ENCODE assay signal across 8 cellular contexts in the genomic region with DNA sequence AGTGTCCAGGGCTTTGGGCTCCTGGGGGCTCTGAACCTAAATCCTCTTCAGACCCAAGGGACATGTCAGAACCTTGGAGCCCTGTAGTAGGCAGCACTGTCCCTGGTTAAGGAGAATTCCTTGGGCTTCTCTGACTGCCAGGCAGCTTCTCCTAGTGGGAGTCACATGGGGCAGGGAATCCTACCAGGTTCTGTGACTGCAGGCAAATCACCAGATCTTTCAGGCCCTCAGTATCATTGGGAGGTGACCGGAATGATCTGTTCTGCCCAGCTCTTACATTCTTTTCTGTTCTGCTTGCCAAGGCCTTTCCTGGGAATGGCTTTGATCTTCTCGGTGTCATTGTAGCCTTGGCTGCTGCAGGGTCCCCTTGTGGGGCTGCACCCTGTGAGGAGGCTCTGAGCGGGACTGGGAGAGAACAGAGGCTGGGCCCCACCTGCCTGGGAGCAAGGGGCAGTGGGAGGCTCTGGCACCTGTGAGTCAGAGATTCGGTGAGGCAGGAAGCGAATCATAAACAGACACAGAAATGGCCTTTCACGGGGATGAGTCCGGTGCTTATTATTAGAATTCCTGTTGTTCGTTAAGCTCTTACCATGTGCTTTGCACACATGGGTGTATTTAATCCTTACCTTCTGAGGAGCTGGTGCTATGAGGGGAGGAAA. TPM values are rescaled to one million over a fixed set of nuclear protein-coding genes. Genes with fewer than 3 reads are reported as not detected.
DNase-seq lines count a peak whose midpoint lies in the region; ATAC-seq and TF ChIP-seq lines count a peak whose summit lies in the region.

No MANE protein-coding gene starts in this region.

- H2BK5ac ChIP-seq in trophoblast cell (ENCODE audit: low read depth, low read length, poor library complexity), result no peak overlapping the region

- H4K8ac ChIP-seq in trophoblast cell (ENCODE audit: low read depth, low read length), result no peak overlapping the region

- no peak overlapping the region for H2AK5ac ChIP-seq in trophoblast cell (ENCODE audit: low read length)

- no peaks in the 10 kb centered on the region for H3K27me3 Mint-ChIP-seq in Calu3 (ENCODE audit: unreplicated experiment)
- no peaks in the 10 kb centered on the region for H3K27me3 Mint-ChIP-seq in T-helper 2 cell treated with Interferon-gamma antibody and Interleukin-4, amounts not matched to agents 5 μg/mL and 100 μg/mL, for 36 hours (ENCODE audit: low read depth)

- no peaks in the 10 kb centered on the region for H3K79me2 ChIP-seq in trophoblast cell (ENCODE audit: control insufficient read depth, insufficient read depth, low read length, poor library complexity)

- no peaks in the 10 kb centered on the region for H3K9me3 Mint-ChIP-seq in Calu3 (ENCODE audit: low read depth, unreplicated experiment)
- H3K9me3 Mint-ChIP-seq in T-helper 2 cell treated with Interferon-gamma antibody and Interleukin-4, amounts not matched to agents 5 μg/mL and 100 μg/mL, for 36 hours, result no peaks in the 10 kb centered on the region

- CTCF ChIA-PET in Calu3 (lab: Charles Lee), result interaction anchor here (1.7 kb wide), 1 partner anchor 99 kb away, joined by 9 read pairs; no protein-coding TSS in a partner anchor

- no peak overlapping the region for H3K9ac ChIP-seq in trophoblast cell (ENCODE audit: low read length)

- H3K27me3 ChIP-seq in trophoblast cell (ENCODE audit: insufficient read depth, low read length), result no peaks in the 10 kb centered on the region

- no peak overlapping the region for H3K23ac ChIP-seq in trophoblast cell (ENCODE audit: low read length)

- WGBS in trophoblast cell (ENCODE audit: extremely low coverage, insufficient coverage, insufficient read length), result no CpG with 5 or more reads among the region's 8 CpGs

- H3K79me1 ChIP-seq in trophoblast cell (ENCODE audit: low read length), result no peaks in the 10 kb centered on the region

- peak overlapping the region; percentile 16 for H3K27ac ChIP-seq in trophoblast cell (ENCODE audit: low read depth, low read length)

- no peak overlapping the region for H4K91ac ChIP-seq in trophoblast cell (ENCODE audit: low read depth, low read length)

- no peak overlapping the region for H3K4ac ChIP-seq in trophoblast cell (ENCODE audit: low read depth, low read length)

- H2AFZ ChIP-seq in trophoblast cell (ENCODE audit: insufficient read depth, low read length, poor library complexity), result no peak overlapping the region

- H3K9me3 ChIP-seq in trophoblast cell (ENCODE audit: insufficient read depth, low read depth, low read length), result no peaks in the 10 kb centered on the region

- H4K12ac ChIP-seq in trophoblast cell (ENCODE audit: low read depth, low read length), result no peak overlapping the region

- H3K18ac ChIP-seq in trophoblast cell (ENCODE audit: low read length), result no peak overlapping the region

- H3K4me1 ChIP-seq in trophoblast cell (ENCODE audit: control insufficient read depth in 1 of 2, insufficient read depth in 2 of 2, low read length in 2 of 2), result peaks cover 3 to 15% of the 10 kb centered on the region in 2 experiments

- no peak for DNase-seq in Calu3
- no peak for DNase-seq in epithelial cell of proximal tubule (ENCODE audit: low read depth)
- DNase-seq in trophoblast cell, result no peak
- no peak for DNase-seq in T-helper 2 cell treated with Interferon-gamma antibody and Interleukin-4, amounts not matched to agents 5 μg/mL and 100 μg/mL, for 36 hours (ENCODE audit: low spot score)
- no peak for DNase-seq in iPS-NIHi7 (ENCODE audit: extremely low spot score)
- no peak for DNase-seq in NCI-H82 (lab: John Stamatoyannopoulos, UW)

- H3K14ac ChIP-seq in trophoblast cell (ENCODE audit: low read length), result no peak overlapping the region

- H3K4me3 ChIP-seq in epithelial cell of proximal tubule (ENCODE audit: low read depth, low read length) (no peak overlapping the region), trophoblast cell (ENCODE audit: low read depth, low read length) (no peak overlapping the region)

- peak overlapping the region; percentile 38 for H3K27ac Mint-ChIP-seq in Calu3 (ENCODE audit: unreplicated experiment)
- no peak overlapping the region for H3K27ac Mint-ChIP-seq in T-helper 2 cell treated with Interferon-gamma antibody and Interleukin-4, amounts not matched to agents 5 μg/mL and 100 μg/mL, for 36 hours

- H2BK120ac ChIP-seq in trophoblast cell (ENCODE audit: insufficient read depth, low read length, poor library complexity), result no peak overlapping the region

- H3K4me2 ChIP-seq in trophoblast cell (ENCODE audit: low read length), result no peak overlapping the region

- TF ChIP-seq CTCF in Calu3 (IDR thresholded peaks at IDR 0.05; ENCODE audit: unreplicated experiment) (no peak), epithelial cell of proximal tubule (conservative IDR thresholded peaks at IDR 0.05; ENCODE audit: low read depth, low read length) (peak; percentile 58)

- no TSS peak for BruUV-seq in Calu3 (replicated peaks; lab: Mats Ljungman, UMichigan)

- H3K36me3 Mint-ChIP-seq in Calu3 (ENCODE audit: insufficient read depth, unreplicated experiment), result peaks cover 49% of the 10 kb centered on the region
- peaks cover 10% of the 10 kb centered on the region for H3K36me3 Mint-ChIP-seq in T-helper 2 cell treated with Interferon-gamma antibody and Interleukin-4, amounts not matched to agents 5 μg/mL and 100 μg/mL, for 36 hours (ENCODE audit: low read depth)

- H3K36me3 ChIP-seq in trophoblast cell (ENCODE audit: control insufficient read depth in 1 of 2, insufficient read depth in 2 of 2, low read length in 2 of 2), result peaks cover 31 to 43% of the 10 kb centered on the region in 2 experiments

- ATAC-seq in SK-N-SH treated with all-trans-retinoic acid at 6 μM for 48 hours, result peak; percentile 82
- ATAC-seq in GM21723 (IDR thresholded peaks at IDR 0.05; ENCODE audit: unreplicated experiment), result no peak

- intact Hi-C loops in Calu3 (cut with micrococcal nuclease; ENCODE audit: unreplicated experiment), result no loop called here

- H2BK12ac ChIP-seq in trophoblast cell (ENCODE audit: low read length), result no peak overlapping the region

- no peak overlapping the region for H3K4me3 Mint-ChIP-seq in Calu3 (ENCODE audit: low read depth, unreplicated experiment)
- no peak overlapping the region for H3K4me3 Mint-ChIP-seq in T-helper 2 cell treated with Interferon-gamma antibody and Interleukin-4, amounts not matched to agents 5 μg/mL and 100 μg/mL, for 36 hours

- H3K4me1 Mint-ChIP-seq in Calu3 (ENCODE audit: low read depth, unreplicated experiment), result no peaks in the 10 kb centered on the region
- peaks cover 14% of the 10 kb centered on the region for H3K4me1 Mint-ChIP-seq in T-helper 2 cell treated with Interferon-gamma antibody and Interleukin-4, amounts not matched to agents 5 μg/mL and 100 μg/mL, for 36 hours (ENCODE audit: low read depth)

TF ChIP-seq in SK-N-SH treated with all-trans-retinoic acid at 6 μM for 48 hours, 23 proteins besides CTCF, POLR2A, EP300 and RAD21 (continues in another document):
- TF ChIP-seq, protein P1, sequence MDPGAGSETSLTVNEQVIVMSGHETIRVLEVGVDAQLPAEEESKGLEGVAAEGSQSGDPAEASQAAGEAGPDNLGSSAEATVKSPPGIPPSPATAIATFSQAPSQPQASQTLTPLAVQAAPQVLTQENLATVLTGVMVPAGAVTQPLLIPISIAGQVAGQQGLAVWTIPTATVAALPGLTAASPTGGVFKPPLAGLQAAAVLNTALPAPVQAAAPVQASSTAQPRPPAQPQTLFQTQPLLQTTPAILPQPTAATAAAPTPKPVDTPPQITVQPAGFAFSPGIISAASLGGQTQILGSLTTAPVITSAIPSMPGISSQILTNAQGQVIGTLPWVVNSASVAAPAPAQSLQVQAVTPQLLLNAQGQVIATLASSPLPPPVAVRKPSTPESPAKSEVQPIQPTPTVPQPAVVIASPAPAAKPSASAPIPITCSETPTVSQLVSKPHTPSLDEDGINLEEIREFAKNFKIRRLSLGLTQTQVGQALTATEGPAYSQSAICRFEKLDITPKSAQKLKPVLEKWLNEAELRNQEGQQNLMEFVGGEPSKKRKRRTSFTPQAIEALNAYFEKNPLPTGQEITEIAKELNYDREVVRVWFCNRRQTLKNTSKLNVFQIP (CRISPR knock-in tag; IDR thresholded peaks at IDR 0.05; ENCODE audit: borderline replicate concordance, low read depth), result no peak
- TF ChIP-seq SNAI2 (CRISPR knock-in tag; IDR thresholded peaks at IDR 0.05) (no peak), ZFP30 (CRISPR knock-in tag; IDR thresholded peaks at IDR 0.05) (no peak), ZNF8 (CRISPR knock-in tag; IDR thresholded peaks at IDR 0.05) (no peak), PPARA (CRISPR knock-in tag; IDR thresholded peaks at IDR 0.05; ENCODE audit: borderline replicate concordance) (no peak), GLIS3 (CRISPR knock-in tag; IDR thresholded peaks at IDR 0.05) (no peak), CSDC2 (CRISPR knock-in tag; IDR thresholded peaks at IDR 0.05) (no peak), TCF4 (CRISPR knock-in tag; IDR thresholded peaks at IDR 0.05; ENCODE audit: borderline replicate concordance) (no peak)
- TF ChIP-seq, protein P2, sequence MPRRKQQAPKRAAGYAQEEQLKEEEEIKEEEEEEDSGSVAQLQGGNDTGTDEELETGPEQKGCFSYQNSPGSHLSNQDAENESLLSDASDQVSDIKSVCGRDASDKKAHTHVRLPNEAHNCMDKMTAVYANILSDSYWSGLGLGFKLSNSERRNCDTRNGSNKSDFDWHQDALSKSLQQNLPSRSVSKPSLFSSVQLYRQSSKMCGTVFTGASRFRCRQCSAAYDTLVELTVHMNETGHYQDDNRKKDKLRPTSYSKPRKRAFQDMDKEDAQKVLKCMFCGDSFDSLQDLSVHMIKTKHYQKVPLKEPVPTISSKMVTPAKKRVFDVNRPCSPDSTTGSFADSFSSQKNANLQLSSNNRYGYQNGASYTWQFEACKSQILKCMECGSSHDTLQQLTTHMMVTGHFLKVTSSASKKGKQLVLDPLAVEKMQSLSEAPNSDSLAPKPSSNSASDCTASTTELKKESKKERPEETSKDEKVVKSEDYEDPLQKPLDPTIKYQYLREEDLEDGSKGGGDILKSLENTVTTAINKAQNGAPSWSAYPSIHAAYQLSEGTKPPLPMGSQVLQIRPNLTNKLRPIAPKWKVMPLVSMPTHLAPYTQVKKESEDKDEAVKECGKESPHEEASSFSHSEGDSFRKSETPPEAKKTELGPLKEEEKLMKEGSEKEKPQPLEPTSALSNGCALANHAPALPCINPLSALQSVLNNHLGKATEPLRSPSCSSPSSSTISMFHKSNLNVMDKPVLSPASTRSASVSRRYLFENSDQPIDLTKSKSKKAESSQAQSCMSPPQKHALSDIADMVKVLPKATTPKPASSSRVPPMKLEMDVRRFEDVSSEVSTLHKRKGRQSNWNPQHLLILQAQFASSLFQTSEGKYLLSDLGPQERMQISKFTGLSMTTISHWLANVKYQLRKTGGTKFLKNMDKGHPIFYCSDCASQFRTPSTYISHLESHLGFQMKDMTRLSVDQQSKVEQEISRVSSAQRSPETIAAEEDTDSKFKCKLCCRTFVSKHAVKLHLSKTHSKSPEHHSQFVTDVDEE (CRISPR knock-in tag; IDR thresholded peaks at IDR 0.05), result no peak

RNA-seq across cellular contexts. Expression of gene CEP68, which starts 14.1 kb away (rescaled TPM):
- total RNA-seq in Calu3 (2022) (9.6 and 10.0 TPM in 2 replicates), epithelial cell of proximal tubule (4.3 and 5.1 TPM in 2 replicates)
- polyA plus RNA-seq in trophoblast cell (2013), result 6.0 and 6.3 TPM in 2 replicates

RNA-seq across cellular contexts. Expression of gene RAB1A, which starts 59.6 kb away (rescaled TPM):
- total RNA-seq in Calu3 (2022) (141 and 148 TPM in 2 replicates), epithelial cell of proximal tubule (74.8 and 88.6 TPM in 2 replicates)
- polyA plus RNA-seq in trophoblast cell (2013), result 306 and 327 TPM in 2 replicates
